2 cellular contexts compared by ENCODE assay signal in the genomic region with DNA sequence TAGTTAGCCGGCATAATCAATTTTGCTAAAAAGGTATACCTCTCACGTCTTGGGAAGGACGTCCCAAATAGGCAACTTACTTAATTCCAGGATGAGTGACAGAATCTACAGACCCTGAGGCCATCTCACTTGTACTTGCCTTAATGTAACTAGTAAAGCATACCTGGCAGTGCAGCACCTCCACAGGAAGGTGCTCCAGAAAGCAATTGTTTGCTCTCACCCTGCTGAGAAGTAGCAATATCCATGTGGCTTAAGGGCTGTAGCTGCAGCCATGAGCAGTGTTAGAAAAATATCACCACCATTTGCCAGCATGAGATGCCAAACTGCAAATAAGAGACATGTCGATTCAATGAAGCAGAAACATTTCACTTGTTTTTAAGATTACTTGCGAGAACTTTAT.
TF ChIP-seq lines count a peak whose summit lies in the region.

No MANE protein-coding gene starts in this region.

TF ChIP-seq in IMR-90, 13 proteins besides CTCF, POLR2A, EP300 and RAD21 (continued from another document):
- TF ChIP-seq BHLHE40 (IDR thresholded peaks at IDR 0.05; ENCODE audit: low read depth, low read length) (no peak), MAFK (IDR thresholded peaks at IDR 0.05; ENCODE audit: low read depth, low read length) (no peak), NFE2L2 (IDR thresholded peaks at IDR 0.05; ENCODE audit: low read depth, low read length) (no peak), RCOR1 (IDR thresholded peaks at IDR 0.05; ENCODE audit: insufficient replicate concordance, low read length) (no peak), RFX5 (IDR thresholded peaks at IDR 0.05; ENCODE audit: low read depth, low read length) (no peak)
- TF ChIP-seq, protein P1, sequence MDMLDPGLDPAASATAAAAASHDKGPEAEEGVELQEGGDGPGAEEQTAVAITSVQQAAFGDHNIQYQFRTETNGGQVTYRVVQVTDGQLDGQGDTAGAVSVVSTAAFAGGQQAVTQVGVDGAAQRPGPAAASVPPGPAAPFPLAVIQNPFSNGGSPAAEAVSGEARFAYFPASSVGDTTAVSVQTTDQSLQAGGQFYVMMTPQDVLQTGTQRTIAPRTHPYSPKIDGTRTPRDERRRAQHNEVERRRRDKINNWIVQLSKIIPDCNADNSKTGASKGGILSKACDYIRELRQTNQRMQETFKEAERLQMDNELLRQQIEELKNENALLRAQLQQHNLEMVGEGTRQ (IDR thresholded peaks at IDR 0.05; ENCODE audit: low read depth, low read length): no peak

TF ChIP-seq in WTC11, 78 proteins besides CTCF, POLR2A, EP300 and RAD21 (continued from another document):
- TF ChIP-seq, protein P2, sequence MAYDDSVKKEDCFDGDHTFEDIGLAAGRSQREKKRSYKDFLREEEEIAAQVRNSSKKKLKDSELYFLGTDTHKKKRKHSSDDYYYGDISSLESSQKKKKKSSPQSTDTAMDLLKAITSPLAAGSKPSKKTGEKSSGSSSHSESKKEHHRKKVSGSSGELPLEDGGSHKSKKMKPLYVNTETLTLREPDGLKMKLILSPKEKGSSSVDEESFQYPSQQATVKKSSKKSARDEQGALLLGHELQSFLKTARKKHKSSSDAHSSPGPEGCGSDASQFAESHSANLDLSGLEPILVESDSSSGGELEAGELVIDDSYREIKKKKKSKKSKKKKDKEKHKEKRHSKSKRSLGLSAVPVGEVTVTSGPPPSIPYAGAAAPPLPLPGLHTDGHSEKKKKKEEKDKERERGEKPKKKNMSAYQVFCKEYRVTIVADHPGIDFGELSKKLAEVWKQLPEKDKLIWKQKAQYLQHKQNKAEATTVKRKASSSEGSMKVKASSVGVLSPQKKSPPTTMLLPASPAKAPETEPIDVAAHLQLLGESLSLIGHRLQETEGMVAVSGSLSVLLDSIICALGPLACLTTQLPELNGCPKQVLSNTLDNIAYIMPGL (CRISPR knock-in tag; IDR thresholded peaks at IDR 0.05): no peak
- TF ChIP-seq CREM (CRISPR knock-in tag; IDR thresholded peaks at IDR 0.05): no peak
- no peak for TF ChIP-seq TEAD1 (CRISPR knock-in tag; IDR thresholded peaks at IDR 0.05)
- TF ChIP-seq, protein P3, sequence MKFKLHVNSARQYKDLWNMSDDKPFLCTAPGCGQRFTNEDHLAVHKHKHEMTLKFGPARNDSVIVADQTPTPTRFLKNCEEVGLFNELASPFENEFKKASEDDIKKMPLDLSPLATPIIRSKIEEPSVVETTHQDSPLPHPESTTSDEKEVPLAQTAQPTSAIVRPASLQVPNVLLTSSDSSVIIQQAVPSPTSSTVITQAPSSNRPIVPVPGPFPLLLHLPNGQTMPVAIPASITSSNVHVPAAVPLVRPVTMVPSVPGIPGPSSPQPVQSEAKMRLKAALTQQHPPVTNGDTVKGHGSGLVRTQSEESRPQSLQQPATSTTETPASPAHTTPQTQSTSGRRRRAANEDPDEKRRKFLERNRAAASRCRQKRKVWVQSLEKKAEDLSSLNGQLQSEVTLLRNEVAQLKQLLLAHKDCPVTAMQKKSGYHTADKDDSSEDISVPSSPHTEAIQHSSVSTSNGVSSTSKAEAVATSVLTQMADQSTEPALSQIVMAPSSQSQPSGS (CRISPR knock-in tag; IDR thresholded peaks at IDR 0.05; ENCODE audit: borderline replicate concordance, low read depth): no peak
